ENCODE assay signal across 27 cellular contexts in genomic region chr2:1839066-1839756, GRCh38.
DNase-seq lines count a peak whose midpoint lies in the region; ATAC-seq, FAIRE-seq and TF ChIP-seq lines count a peak whose summit lies in the region.
"Had no signal": no experiment of that assay in that cellular context is flagged by ENCODE, and none has a peak within 500 bp of the region (broad histone marks: within the 10 kb centered on the region; RNA-seq: fewer than 3 reads in every experiment).

No MANE protein-coding gene starts in this region.

- no peak overlapping the region for H3K27ac ChIP-seq in K562 (ENCODE audit: extremely low read depth, low read depth, low read length)
- no peak overlapping the region for H3K27ac ChIP-seq in osteoblast (ENCODE audit: low read depth, low read length)
- H3K27ac ChIP-seq: BLaER1 treated with 17β-estradiol and CSF1 and Interleukin-3, amounts not matched to agents 10 nM and 100 nM had no signal

- H3K4me2 ChIP-seq in K562 (ENCODE audit: insufficient read depth, low read length) (no peak overlapping the region), osteoblast (ENCODE audit: insufficient read depth, low read length) (no peak overlapping the region)
- H3K4me2 ChIP-seq: BLaER1 treated with 17β-estradiol and CSF1 and Interleukin-3, amounts not matched to agents 10 nM and 100 nM had no signal

- POLR2A ChIA-PET in K562 (lab: Yijun Ruan, JAX), result no interaction called here

- H2AFZ ChIP-seq in K562 (ENCODE audit: low read depth, low read length) (no peak overlapping the region), osteoblast (ENCODE audit: low read length) (no peak overlapping the region)

- no peak for FAIRE-seq in K562 (lab: Jason Lieb, UNC)
- FAIRE-seq: A204.1, H1 had no signal

- no peak overlapping the region for H3K4me3 ChIP-seq in K562
- no peak overlapping the region for H3K4me3 ChIP-seq in osteoblast (ENCODE audit: insufficient read depth, low read length)
- H3K4me3 ChIP-seq: BLaER1 treated with 17β-estradiol and CSF1 and Interleukin-3, amounts not matched to agents 10 nM and 100 nM had no signal

- H3K27ac Mint-ChIP-seq in stimulated activated naive CD8-positive, alpha-beta T cell treated with anti-CD3 and anti-CD28 coated beads, Interleukin-15, amount 100 ng/mL, for 72 hours, result no peak overlapping the region
- H3K27ac Mint-ChIP-seq: activated CD4-positive, alpha-beta memory T cell treated with anti-CD3 and anti-CD28 coated beads, Interleukin-2, amount 10 ng/mL, durations not matched to agents 7 days and 5 days; activated naive CD8-positive, alpha-beta T cell treated with anti-CD3 and anti-CD28 coated beads for 36 hours; memory B cell had no signal

- no peaks in the 10 kb centered on the region for H3K4me1 Mint-ChIP-seq in stimulated activated naive CD8-positive, alpha-beta T cell treated with anti-CD3 and anti-CD28 coated beads, Interleukin-15, amount 100 ng/mL, for 72 hours
- H3K4me1 Mint-ChIP-seq: activated CD4-positive, alpha-beta memory T cell treated with anti-CD3 and anti-CD28 coated beads, Interleukin-2, amount 10 ng/mL, durations not matched to agents 7 days and 5 days; activated naive CD8-positive, alpha-beta T cell treated with anti-CD3 and anti-CD28 coated beads for 36 hours; memory B cell had no signal

- H3K9ac ChIP-seq in K562 (ENCODE audit: insufficient read depth in 1 of 2, low read depth in 2 of 2, low read length in 2 of 2), result no peak overlapping the region
- H3K9ac ChIP-seq: BLaER1 treated with 17β-estradiol and CSF1 and Interleukin-3, amounts not matched to agents 10 nM and 100 nM had no signal

- DNase-seq in stimulated activated naive CD8-positive, alpha-beta T cell treated with anti-CD3 and anti-CD28 coated beads, Interleukin-15, amount 100 ng/mL, for 72 hours, result no peak
- DNase-seq in stimulated activated naive CD8-positive, alpha-beta T cell treated with anti-CD3 and anti-CD28 coated beads, Interleukin-15, Interleukin-2, amounts not matched to agents 100 U/mL and 50 U/mL, for 24 hours, result no peak
- DNase-seq in K562 (ENCODE audit: extremely low read depth in 1 of 4, low spot score in 3 of 4) (peak in 1 of 4 experiments; percentile 6), osteoblast (ENCODE audit: insufficient read length, low spot score, missing footprints) (peak; percentile 46), medulla oblongata (ENCODE audit: extremely low spot score) (no peak), hepatic stellate cell (ENCODE audit: low spot score) (no peak)
- DNase-seq: activated CD4-positive, alpha-beta memory T cell treated with anti-CD3 and anti-CD28 coated beads, Interleukin-2, amount 10 ng/mL, durations not matched to agents 7 days and 5 days; activated naive CD8-positive, alpha-beta T cell treated with anti-CD3 and anti-CD28 coated beads for 36 hours; Caco-2; cerebellar nuclear complex; DMS79 treated with DMSO at 0.1 percent for 48 hours; head of caudate nucleus; left cardiac atrium; NCI-H1092 treated with DMSO at 0.1 percent for 48 hours; NCI-H2029 treated with DMSO at 0.1 percent for 48 hours; nucleus accumbens; Right ventricle myocardium superior; stimulated activated CD4-positive, alpha-beta T cell treated with anti-CD3 and anti-CD28 coated beads, Interleukin-4, amount 100 ng/mL, for 1 hour; stimulated activated naive CD4-positive, alpha-beta T cell; T-helper 9 cell had no signal

- TF ChIP-seq CTCF in K562 (IDR thresholded peaks at IDR 0.05 in 2 of 3, conservative IDR thresholded peaks at IDR 0.05 in 1 of 3; ENCODE audit: insufficient read depth in 2 of 3, low read depth in 1 of 3, low read length in 3 of 3), result peak in 2 of 3 experiments; percentile 13 to 16; a peak in 1 of 6 replicates
- TF ChIP-seq CTCF in osteoblast (IDR thresholded peaks at IDR 0.05; ENCODE audit: extremely low read depth, low read depth, low read length), result peak; percentile 13

- no TSS peak for BruUV-seq in K562 (replicated peaks; lab: Mats Ljungman, UMichigan)

- no peak for TF ChIP-seq POLR2A in K562 (conservative IDR thresholded peaks at IDR 0.05)

- H3K4me3 Mint-ChIP-seq in stimulated activated naive CD8-positive, alpha-beta T cell treated with anti-CD3 and anti-CD28 coated beads, Interleukin-15, amount 100 ng/mL, for 72 hours, result no peak overlapping the region
- H3K4me3 Mint-ChIP-seq: activated CD4-positive, alpha-beta memory T cell treated with anti-CD3 and anti-CD28 coated beads, Interleukin-2, amount 10 ng/mL, durations not matched to agents 7 days and 5 days; activated naive CD8-positive, alpha-beta T cell treated with anti-CD3 and anti-CD28 coated beads for 36 hours; memory B cell had no signal

- WGBS in K562 (ENCODE audit: insufficient coverage, low coverage, missing lambda C conversion rate), result 10% methylated on average over 27 of the region's 34 CpGs

- in situ Hi-C loops in K562 (cut with MboI), result no loop called here

- TF ChIP-seq RAD21 in K562 (CRISPR knock-in tag; conservative IDR thresholded peaks at IDR 0.05 in 1 of 2, IDR thresholded peaks at IDR 0.05 in 1 of 2), result no peak

- CTCF ChIA-PET in K562 (lab: Yijun Ruan, JAX; ENCODE audit: low intra/inter-chr PET ratio), result no interaction called here

- no peaks in the 10 kb centered on the region for H3K27me3 Mint-ChIP-seq in stimulated activated naive CD8-positive, alpha-beta T cell treated with anti-CD3 and anti-CD28 coated beads, Interleukin-15, amount 100 ng/mL, for 72 hours
- H3K27me3 Mint-ChIP-seq: activated CD4-positive, alpha-beta memory T cell treated with anti-CD3 and anti-CD28 coated beads, Interleukin-2, amount 10 ng/mL, durations not matched to agents 7 days and 5 days; activated naive CD8-positive, alpha-beta T cell treated with anti-CD3 and anti-CD28 coated beads for 36 hours had no signal

- TF ChIP-seq EP300 in K562 (IDR thresholded peaks at IDR 0.05; ENCODE audit: low read length), result no peak

- H3K4me1 ChIP-seq in K562 (replicated peaks in 1 of 2; ENCODE audit: control insufficient read depth in 2 of 2, insufficient read depth in 2 of 2, low read length in 2 of 2) (peaks cover 0 to 4% of the 10 kb centered on the region in 2 experiments; a peak in 1 of 5 replicates), osteoblast (ENCODE audit: insufficient read depth, low read length) (no peaks in the 10 kb centered on the region)
- H3K4me1 ChIP-seq: Caco-2 had no signal

- no peaks in the 10 kb centered on the region for H3K79me2 ChIP-seq in K562 (ENCODE audit: control insufficient read depth, insufficient read depth, low read length)
- H3K79me2 ChIP-seq in osteoblast (ENCODE audit: insufficient read depth, low read length), result no peaks in the 10 kb centered on the region

- H3K36me3 ChIP-seq in K562 (ENCODE audit: control insufficient read depth, insufficient read depth, low read length), result no peaks in the 10 kb centered on the region
- no peaks in the 10 kb centered on the region for H3K36me3 ChIP-seq in osteoblast (ENCODE audit: insufficient read depth, low read length)
- H3K36me3 ChIP-seq: BLaER1 treated with 17β-estradiol and CSF1 and Interleukin-3, amounts not matched to agents 10 nM and 100 nM had no signal

- ATAC-seq in stimulated activated naive CD8-positive, alpha-beta T cell treated with anti-CD3 and anti-CD28 coated beads, Interleukin-15, amount 100 ng/mL, for 72 hours, result peak; percentile 14
- no peak for ATAC-seq in stimulated activated naive CD8-positive, alpha-beta T cell treated with anti-CD3 and anti-CD28 coated beads, Interleukin-15, Interleukin-2, amounts not matched to agents 100 U/mL and 50 U/mL, for 24 hours
- peak; percentile 63 for ATAC-seq in K562
- no peak for ATAC-seq in esophagus mucosa
- ATAC-seq in HG03095 (IDR thresholded peaks at IDR 0.05; ENCODE audit: unreplicated experiment), result no peak
- ATAC-seq: activated CD4-positive, CD25-positive, alpha-beta regulatory T cell treated with anti-CD3 and anti-CD28 coated beads, Interleukin-2, amount 50 U/mL, for 24 hours; left cardiac atrium had no signal

- no peaks in the 10 kb centered on the region for H3K9me3 Mint-ChIP-seq in stimulated activated naive CD8-positive, alpha-beta T cell treated with anti-CD3 and anti-CD28 coated beads, Interleukin-15, amount 100 ng/mL, for 72 hours
- H3K9me3 Mint-ChIP-seq: activated CD4-positive, alpha-beta memory T cell treated with anti-CD3 and anti-CD28 coated beads, Interleukin-2, amount 10 ng/mL, durations not matched to agents 7 days and 5 days; activated naive CD8-positive, alpha-beta T cell treated with anti-CD3 and anti-CD28 coated beads for 36 hours; memory B cell had no signal

- no peaks in the 10 kb centered on the region for H3K9me1 ChIP-seq in K562 (ENCODE audit: control insufficient read depth, insufficient read depth, low read length)

- H3K27me3 ChIP-seq in K562 (ENCODE audit: control insufficient read depth in 2 of 2, insufficient read depth in 2 of 2, low read length in 2 of 2), result peaks cover 4 to 24% of the 10 kb centered on the region in 2 experiments; a peak in 3 of 5 replicates
- no peaks in the 10 kb centered on the region for H3K27me3 ChIP-seq in osteoblast (ENCODE audit: insufficient read depth, low read length)
- H3K27me3 ChIP-seq: BLaER1 treated with 17β-estradiol and CSF1 and Interleukin-3, amounts not matched to agents 10 nM and 100 nM had no signal

- H4K20me1 ChIP-seq in K562 (replicated peaks; ENCODE audit: control insufficient read depth, insufficient read depth, low read length), result no peaks in the 10 kb centered on the region
- H4K20me1 ChIP-seq in osteoblast (ENCODE audit: insufficient read depth, low read length), result no peaks in the 10 kb centered on the region
- H4K20me1 ChIP-seq: BLaER1 treated with 17β-estradiol and CSF1 and Interleukin-3, amounts not matched to agents 10 nM and 100 nM had no signal

- intact Hi-C loops in K562 (cut with micrococcal nuclease), result no loop called here

- H3K9me3 ChIP-seq in K562 (replicated peaks; ENCODE audit: control insufficient read depth, insufficient read depth, low read depth, low read length), result no peaks in the 10 kb centered on the region
- no peaks in the 10 kb centered on the region for H3K9me3 ChIP-seq in osteoblast (ENCODE audit: low read depth, low read length)
- H3K9me3 ChIP-seq: BLaER1 treated with 17β-estradiol and CSF1 and Interleukin-3, amounts not matched to agents 10 nM and 100 nM; Caco-2 had no signal

TF ChIP-seq in K562, 482 proteins besides CTCF, POLR2A, EP300 and RAD21 (continues in another document):
- TF ChIP-seq CTCFL (IDR thresholded peaks at IDR 0.05; ENCODE audit: borderline replicate concordance, insufficient read depth, low read depth, low read length, poor library complexity, severe bottlenecking), result peak; percentile 18

Comparison
In these comparisons a context has a peak if more than half of its experiments do, and no peak if none do; other contexts are left out.
1. ATAC-seq: peak in stimulated activated naive CD8-positive, alpha-beta T cell treated with anti-CD3 and anti-CD28 coated beads, Interleukin-15, amount 100 ng/mL, for 72 hours (single experiment) and K562 (single experiment); none in stimulated activated naive CD8-positive, alpha-beta T cell treated with anti-CD3 and anti-CD28 coated beads, Interleukin-15, Interleukin-2, amounts not matched to agents 100 U/mL and 50 U/mL, for 24 hours (single experiment), esophagus mucosa (single experiment) and HG03095 (single experiment).